In genomic region chr14:32938719-32939253, GRCh38 we compare ENCODE assay signal across 8 cellular contexts.
DNase-seq lines count a peak whose midpoint lies in the region; ATAC-seq and TF ChIP-seq lines count a peak whose summit lies in the region.

Gene NPAS3 (plus strand): TSS chr14:32938879.

- no peak for ATAC-seq in GM18520 (IDR thresholded peaks at IDR 0.05; ENCODE audit: unreplicated experiment)

- no peaks in the 10 kb centered on the region for H3K36me3 ChIP-seq in adipocyte (ENCODE audit: control insufficient read depth, insufficient read depth, low read length, severe bottlenecking)

- POLR2A ChIA-PET in HEK293T (lab: Yijun Ruan, JAX) = interaction anchor here (1.0 kb wide), 1 partner anchor 18 kb away, joined by 4 read pairs; no protein-coding TSS in a partner anchor

- peak within 1 kb of the TSS; percentile 87 for H3K4me3 ChIP-seq in adipocyte (ENCODE audit: low read length)
- peak within 1 kb of the TSS; percentile 58 for H3K4me3 ChIP-seq in iPS-11a (ENCODE audit: low read depth, low read length)
- H3K4me3 ChIP-seq in skin epidermis = peak within 1 kb of the TSS; percentile 26 to 58 (median 42)

- CTCF ChIA-PET in HEK293T (lab: Yijun Ruan, JAX) = interaction anchor here (0.8 kb wide), 2 partner anchors 204 to 854 kb away, joined by 4 to 5 read pairs; no protein-coding TSS in a partner anchor

- H3K9me3 ChIP-seq in adipocyte (ENCODE audit: control insufficient read depth, low read length) = no peaks in the 10 kb centered on the region

- H3K9ac ChIP-seq in adipocyte (ENCODE audit: low read length) = peak within 1 kb of the TSS; percentile 91

- DNase-seq in COLO668 (lab: John Stamatoyannopoulos, UW; ENCODE audit: unreplicated experiment) (peak; percentile 75), HEK293T (ENCODE audit: extremely low spot score) (peak; percentile 14), adipocyte (ENCODE audit: low read depth) (peak; percentile 59), HuH-7 (ENCODE audit: low spot score) (no peak), NCI-H128 (lab: John Stamatoyannopoulos, UW; ENCODE audit: unreplicated experiment) (no peak)

- peaks cover 13% of the 10 kb centered on the region for H3K4me1 ChIP-seq in adipocyte (ENCODE audit: control insufficient read depth, insufficient read depth, low read length)

- peak within 1 kb of the TSS in 18 of 21 experiments; percentile 39 to 87 (median 68) for H3K27ac ChIP-seq in skin epidermis

- peaks cover 18% of the 10 kb centered on the region for H3K27me3 ChIP-seq in adipocyte (replicated peaks; ENCODE audit: control insufficient read depth, insufficient read depth, low read length)

TF ChIP-seq in HEK293T, 16 proteins besides CTCF, POLR2A, EP300 and RAD21:
- TF ChIP-seq SUZ12 (IDR thresholded peaks at IDR 0.05) (no peak), NFRKB (IDR thresholded peaks at IDR 0.05) (no peak), ARNT (IDR thresholded peaks at IDR 0.05) (no peak), L3MBTL2 (conservative IDR thresholded peaks at IDR 0.05) (no peak), ELF4 (IDR thresholded peaks at IDR 0.05) (no peak), ZNF384 (IDR thresholded peaks at IDR 0.05) (no peak)

Comparison
In these comparisons a context has a peak if more than half of its experiments do, and no peak if none do; other contexts are left out.
1. DNase-seq: peak in COLO668 (single experiment), HEK293T (single experiment) and adipocyte (single experiment); none in HuH-7 (single experiment) and NCI-H128 (single experiment).
2. Peak in every context shown above with its lines, with median percentiles within 50 percentile points of each other: H3K4me3 ChIP-seq.